In genomic region chr1:1916882-1917281, GRCh38 we compare ENCODE assay signal across 1 cellular context.
TF ChIP-seq lines count a peak whose summit lies in the region.

No MANE protein-coding gene starts in this region.

TF ChIP-seq in HepG2, 621 proteins besides CTCF, POLR2A, EP300 and RAD21:
- TF ChIP-seq DRAP1 (CRISPR knock-in tag; IDR thresholded peaks at IDR 0.05) (no peak), GLMP (CRISPR knock-in tag; IDR thresholded peaks at IDR 0.05; ENCODE audit: borderline replicate concordance) (no peak), GABPB1 (CRISPR knock-in tag; IDR thresholded peaks at IDR 0.05) (no peak), ZNF816 (CRISPR knock-in tag; IDR thresholded peaks at IDR 0.05; ENCODE audit: borderline replicate concordance) (no peak), CENPT (CRISPR knock-in tag; IDR thresholded peaks at IDR 0.05; ENCODE audit: low read depth) (no peak), ARHGAP35 (CRISPR knock-in tag; IDR thresholded peaks at IDR 0.05; ENCODE audit: borderline replicate concordance) (no peak), ZNF768 (CRISPR knock-in tag; IDR thresholded peaks at IDR 0.05) (no peak), TCF12 (IDR thresholded peaks at IDR 0.05) (no peak), TCF12 (CRISPR knock-in tag; IDR thresholded peaks at IDR 0.05) (no peak), NKX3-1 (CRISPR knock-in tag; IDR thresholded peaks at IDR 0.05) (no peak)
